ENCODE assay signal across 15 cellular contexts in the genomic region with DNA sequence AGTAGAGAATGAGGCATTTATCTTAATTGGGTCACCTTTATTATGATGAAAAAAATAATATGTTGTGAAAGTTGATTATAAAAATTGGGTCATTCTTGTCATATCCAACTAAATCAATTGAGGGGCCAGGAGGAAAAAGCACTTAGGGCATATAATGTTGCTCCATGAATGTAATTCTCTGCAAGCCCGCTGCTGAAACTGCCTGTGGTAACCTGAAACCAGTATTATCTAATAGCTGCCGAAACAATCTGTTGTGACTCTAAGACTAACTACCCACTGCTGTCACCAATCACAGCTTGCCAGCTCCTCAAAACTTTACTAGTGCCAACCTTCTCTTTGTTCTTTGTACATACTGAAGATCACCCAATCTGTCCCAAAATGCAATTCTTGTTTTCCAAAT.
DNase-seq lines count a peak whose midpoint lies in the region; ATAC-seq and TF ChIP-seq lines count a peak whose summit lies in the region.
"Had no signal": no experiment of that assay in that cellular context is flagged by ENCODE, and none has a peak within 500 bp of the region (broad histone marks: within the 10 kb centered on the region; RNA-seq: fewer than 3 reads in every experiment).

No MANE protein-coding gene starts in this region.

- no peaks in the 10 kb centered on the region for H3K36me3 Mint-ChIP-seq in Calu3 (ENCODE audit: insufficient read depth, unreplicated experiment)

- DNase-seq in Calu3 = peak; percentile 4
- peak; percentile 40 for DNase-seq in NCI-H146 treated with DMSO at 0.1 percent for 48 hours (lab: John Stamatoyannopoulos, UW; ENCODE audit: unreplicated experiment)
- peak; percentile 35 for DNase-seq in WERI-Rb-1
- DNase-seq in iPS-NIHi7 (ENCODE audit: extremely low spot score) = peak; percentile 30
- no peak for DNase-seq in testis
- no peak for DNase-seq in HK-2 (ENCODE audit: unreplicated experiment)
- DNase-seq: activated CD4-positive, alpha-beta memory T cell treated with anti-CD3 and anti-CD28 coated beads, Interleukin-2, amount 10 ng/mL, durations not matched to agents 7 days and 5 days; activated naive CD8-positive, alpha-beta T cell treated with anti-CD3 and anti-CD28 coated beads, Interleukin-2, amount 10 ng/mL, durations not matched to agents 7 days and 5 days; GF-D8; GOT3; NCI-H2029 treated with DMSO at 0.1 percent for 48 hours; occipital lobe; tibial artery had no signal

- 71 to 81% methylated on average over 2 of the region's 2 CpGs for WGBS in testis, 2 donors
- WGBS in gastroesophageal sphincter (ENCODE audit: low coverage in 1 of 2), 2 donors = 88 to 95% methylated on average over 2 of the region's 2 CpGs

- TF ChIP-seq EP300 in gastroesophageal sphincter (IDR thresholded peaks at IDR 0.05) = no peak

- TF ChIP-seq CTCF in Calu3 (IDR thresholded peaks at IDR 0.05; ENCODE audit: unreplicated experiment) = no peak
- no peak for TF ChIP-seq CTCF in WERI-Rb-1 (IDR thresholded peaks at IDR 0.05; ENCODE audit: low read depth, low read length)
- no peak for TF ChIP-seq CTCF in testis (IDR thresholded peaks at IDR 0.05)
- TF ChIP-seq CTCF in gastroesophageal sphincter (IDR thresholded peaks at IDR 0.05) = no peak

- no peak overlapping the region for H3K4me3 ChIP-seq in WERI-Rb-1 (ENCODE audit: low read depth, low read length)
- no peak overlapping the region for H3K4me3 ChIP-seq in testis
- H3K4me3 ChIP-seq in gastroesophageal sphincter = no peak overlapping the region
- H3K4me3 ChIP-seq: tibial artery had no signal

- no peaks in the 10 kb centered on the region for H3K9me3 Mint-ChIP-seq in Calu3 (ENCODE audit: low read depth, unreplicated experiment)
- H3K9me3 Mint-ChIP-seq: activated CD4-positive, alpha-beta memory T cell treated with anti-CD3 and anti-CD28 coated beads, Interleukin-2, amount 10 ng/mL, durations not matched to agents 7 days and 5 days; activated naive CD8-positive, alpha-beta T cell treated with anti-CD3 and anti-CD28 coated beads, Interleukin-2, amount 10 ng/mL, durations not matched to agents 7 days and 5 days had no signal

- intact Hi-C loops in Calu3 (cut with micrococcal nuclease; ENCODE audit: unreplicated experiment) (no loop called here), testis (cut with DNase I; ENCODE audit: low total_unique reads) (no loop called here)

- no peaks in the 10 kb centered on the region for H3K9me3 ChIP-seq in WERI-Rb-1 (ENCODE audit: severe bottlenecking)
- H3K9me3 ChIP-seq in testis = no peaks in the 10 kb centered on the region
- no peaks in the 10 kb centered on the region for H3K9me3 ChIP-seq in gastroesophageal sphincter
- H3K9me3 ChIP-seq: tibial artery had no signal

- H3K27me3 Mint-ChIP-seq in Calu3 (ENCODE audit: unreplicated experiment) = no peaks in the 10 kb centered on the region
- H3K27me3 Mint-ChIP-seq: activated CD4-positive, alpha-beta memory T cell treated with anti-CD3 and anti-CD28 coated beads, Interleukin-2, amount 10 ng/mL, durations not matched to agents 7 days and 5 days; activated naive CD8-positive, alpha-beta T cell treated with anti-CD3 and anti-CD28 coated beads, Interleukin-2, amount 10 ng/mL, durations not matched to agents 7 days and 5 days had no signal

- ATAC-seq in HG03139 (IDR thresholded peaks at IDR 0.05; ENCODE audit: unreplicated experiment) (no peak), gastroesophageal sphincter (no peak)

- no peaks in the 10 kb centered on the region for H3K4me1 ChIP-seq in testis
- H3K4me1 ChIP-seq in gastroesophageal sphincter = peaks cover 0 to 7% (median 0%) of the 10 kb centered on the region in 3 donors

- H3K36me3 ChIP-seq in WERI-Rb-1 = no peaks in the 10 kb centered on the region
- no peaks in the 10 kb centered on the region for H3K36me3 ChIP-seq in testis (ENCODE audit: low read depth, missing control alignments)
- H3K36me3 ChIP-seq in gastroesophageal sphincter = no peaks in the 10 kb centered on the region

- TF ChIP-seq POLR2A in testis (IDR thresholded peaks at IDR 0.05) (no peak), gastroesophageal sphincter (IDR thresholded peaks at IDR 0.05) (no peak)

- no TSS peak for BruUV-seq in Calu3 (replicated peaks; lab: Mats Ljungman, UMichigan)

- no peak overlapping the region; the same call in 1 of the 2 replicates for H3K27ac ChIP-seq in WERI-Rb-1
- H3K27ac ChIP-seq in testis = no peak overlapping the region
- H3K27ac ChIP-seq in gastroesophageal sphincter = no peak overlapping the region
- H3K27ac ChIP-seq: tibial artery had no signal

- H3K27me3 ChIP-seq in WERI-Rb-1 (ENCODE audit: insufficient read depth, low read depth, severe bottlenecking) (no peaks in the 10 kb centered on the region), testis (no peaks in the 10 kb centered on the region), gastroesophageal sphincter (no peaks in the 10 kb centered on the region)
- H3K27me3 ChIP-seq: tibial artery had no signal

- H3K27ac Mint-ChIP-seq in Calu3 (ENCODE audit: unreplicated experiment) = no peak overlapping the region
- H3K27ac Mint-ChIP-seq: activated CD4-positive, alpha-beta memory T cell treated with anti-CD3 and anti-CD28 coated beads, Interleukin-2, amount 10 ng/mL, durations not matched to agents 7 days and 5 days; activated naive CD8-positive, alpha-beta T cell treated with anti-CD3 and anti-CD28 coated beads, Interleukin-2, amount 10 ng/mL, durations not matched to agents 7 days and 5 days had no signal

- no peak overlapping the region for H3K4me3 Mint-ChIP-seq in Calu3 (ENCODE audit: low read depth, unreplicated experiment)
- H3K4me3 Mint-ChIP-seq: activated CD4-positive, alpha-beta memory T cell treated with anti-CD3 and anti-CD28 coated beads, Interleukin-2, amount 10 ng/mL, durations not matched to agents 7 days and 5 days; activated naive CD8-positive, alpha-beta T cell treated with anti-CD3 and anti-CD28 coated beads, Interleukin-2, amount 10 ng/mL, durations not matched to agents 7 days and 5 days had no signal

- CTCF ChIA-PET in Calu3 (lab: Charles Lee) = no interaction called here

- no peaks in the 10 kb centered on the region for H3K4me1 Mint-ChIP-seq in Calu3 (ENCODE audit: low read depth, unreplicated experiment)
- H3K4me1 Mint-ChIP-seq: activated CD4-positive, alpha-beta memory T cell treated with anti-CD3 and anti-CD28 coated beads, Interleukin-2, amount 10 ng/mL, durations not matched to agents 7 days and 5 days had no signal

Comparison
In these comparisons a context has a peak if more than half of its experiments do, and no peak if none do; other contexts are left out.
1. DNase-seq: peak in Calu3 (single experiment), NCI-H146 treated with DMSO at 0.1 percent for 48 hours (single experiment), WERI-Rb-1 (single experiment) and iPS-NIHi7 (single experiment); none in testis (single experiment) and HK-2 (single experiment).